1 cellular context compared by ENCODE assay signal in the genomic region with DNA sequence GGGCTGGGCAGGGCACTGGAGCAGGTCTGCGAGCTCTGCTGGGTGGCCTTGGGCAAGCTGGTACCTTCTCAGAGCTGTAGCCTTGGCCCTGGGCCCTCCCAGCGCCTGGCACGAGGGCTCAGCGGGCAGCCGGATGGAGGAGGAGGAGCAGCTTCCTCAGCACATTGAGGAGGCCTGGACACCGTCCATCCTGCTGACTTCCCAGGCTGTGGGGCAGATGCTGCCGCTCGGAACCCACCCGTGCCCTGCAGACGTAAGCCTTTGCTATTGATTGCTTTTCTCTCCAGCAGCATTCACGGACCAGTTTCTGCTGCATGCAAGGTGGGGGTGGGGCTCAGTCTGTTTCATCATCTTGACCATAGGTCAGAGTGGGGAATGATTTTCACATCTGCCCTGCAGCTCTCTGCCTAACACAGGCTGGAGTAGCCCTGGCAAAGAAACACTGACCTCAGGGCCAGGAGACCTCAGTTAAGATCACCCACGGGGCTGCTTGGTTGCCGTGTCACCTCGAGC.
TF ChIP-seq lines count a peak whose summit lies in the region.

No MANE protein-coding gene starts in this region.

TF ChIP-seq in HepG2, 621 proteins besides CTCF, POLR2A, EP300 and RAD21 (continued from another document and continues in another):
- TF ChIP-seq SMARCE1 (IDR thresholded peaks at IDR 0.05; ENCODE audit: borderline replicate concordance) (no peak), ARHGAP35 (CRISPR knock-in tag; IDR thresholded peaks at IDR 0.05; ENCODE audit: borderline replicate concordance) (no peak), CEBPB (IDR thresholded peaks at IDR 0.05; ENCODE audit: borderline replicate concordance, low read depth, low read length) (peak; percentile 79), ATRX (CRISPR knock-in tag; IDR thresholded peaks at IDR 0.05; ENCODE audit: borderline replicate concordance) (no peak), HDAC6 (IDR thresholded peaks at IDR 0.05; ENCODE audit: low read depth, low read length) (no peak), SP2 (CRISPR knock-in tag; IDR thresholded peaks at IDR 0.05) (0 out of 2 replicates have a peak, but pooled peaks have one; percentile 20), ZNF678 (CRISPR knock-in tag; IDR thresholded peaks at IDR 0.05) (no peak), PRMT3 (CRISPR knock-in tag; IDR thresholded peaks at IDR 0.05; ENCODE audit: borderline replicate concordance, low read depth) (no peak), RAD51 (IDR thresholded peaks at IDR 0.05; ENCODE audit: borderline replicate concordance) (no peak), HOMEZ (CRISPR knock-in tag; IDR thresholded peaks at IDR 0.05; ENCODE audit: low read depth) (peak; percentile 46; the same call in 1 of the 2 replicates), NR2F6 (IDR thresholded peaks at IDR 0.05) (peak; percentile 61; the same call in 1 of the 2 replicates), NR2F6 (CRISPR knock-in tag; IDR thresholded peaks at IDR 0.05) (peak; percentile 77), ZFP36 (IDR thresholded peaks at IDR 0.05; ENCODE audit: borderline replicate concordance, low read depth, low read length, partially characterized antibody) (no peak), FUBP1 (CRISPR knock-in tag; IDR thresholded peaks at IDR 0.05; ENCODE audit: borderline replicate concordance) (no peak), FLYWCH1 (CRISPR knock-in tag; IDR thresholded peaks at IDR 0.05) (no peak), SRSF9 (IDR thresholded peaks at IDR 0.05; ENCODE audit: borderline replicate concordance, insufficient read depth, low read depth, low read length, poor library complexity, severe bottlenecking) (no peak), ZNF180 (CRISPR knock-in tag; IDR thresholded peaks at IDR 0.05; ENCODE audit: borderline replicate concordance, low read depth) (no peak), NR3C1 (CRISPR knock-in tag; IDR thresholded peaks at IDR 0.05) (no peak), ZNF563 (CRISPR knock-in tag; IDR thresholded peaks at IDR 0.05) (peak; percentile 57; the same call in 1 of the 2 replicates), ZNF891 (CRISPR knock-in tag; IDR thresholded peaks at IDR 0.05) (0 out of 2 replicates have a peak, but pooled peaks have one; percentile 25), SALL1 (CRISPR knock-in tag; IDR thresholded peaks at IDR 0.05) (peak; percentile 79), AHDC1 (CRISPR knock-in tag; IDR thresholded peaks at IDR 0.05; ENCODE audit: borderline replicate concordance) (no peak), SP140L (CRISPR knock-in tag; IDR thresholded peaks at IDR 0.05; ENCODE audit: borderline replicate concordance) (no peak), HOXA9 (CRISPR knock-in tag; IDR thresholded peaks at IDR 0.05; ENCODE audit: borderline replicate concordance) (no peak), ZNF142 (CRISPR knock-in tag; IDR thresholded peaks at IDR 0.05) (no peak), ZNF33B (CRISPR knock-in tag; IDR thresholded peaks at IDR 0.05) (no peak), ZNF740 (CRISPR knock-in tag; IDR thresholded peaks at IDR 0.05) (0 out of 2 replicates have a peak, but pooled peaks have one; percentile 16), ZNF75D (CRISPR knock-in tag; IDR thresholded peaks at IDR 0.05; ENCODE audit: borderline replicate concordance) (no peak), ZNF790 (CRISPR knock-in tag; IDR thresholded peaks at IDR 0.05; ENCODE audit: borderline replicate concordance) (no peak), ZNF619 (CRISPR knock-in tag; IDR thresholded peaks at IDR 0.05) (no peak), HDAC2 (CRISPR knock-in tag; IDR thresholded peaks at IDR 0.05) (peak; percentile 36; the same call in 1 of the 2 replicates), ZNF263 (CRISPR knock-in tag; IDR thresholded peaks at IDR 0.05) (no peak; the same call in 1 of the 2 replicates), ZNF652 (CRISPR knock-in tag; IDR thresholded peaks at IDR 0.05; ENCODE audit: borderline replicate concordance, low read depth) (no peak), SOX6 (IDR thresholded peaks at IDR 0.05) (no peak), SOX6 (CRISPR knock-in tag; IDR thresholded peaks at IDR 0.05) (peak; percentile 22; the same call in 1 of the 2 replicates)
- TF ChIP-seq, protein P1, sequence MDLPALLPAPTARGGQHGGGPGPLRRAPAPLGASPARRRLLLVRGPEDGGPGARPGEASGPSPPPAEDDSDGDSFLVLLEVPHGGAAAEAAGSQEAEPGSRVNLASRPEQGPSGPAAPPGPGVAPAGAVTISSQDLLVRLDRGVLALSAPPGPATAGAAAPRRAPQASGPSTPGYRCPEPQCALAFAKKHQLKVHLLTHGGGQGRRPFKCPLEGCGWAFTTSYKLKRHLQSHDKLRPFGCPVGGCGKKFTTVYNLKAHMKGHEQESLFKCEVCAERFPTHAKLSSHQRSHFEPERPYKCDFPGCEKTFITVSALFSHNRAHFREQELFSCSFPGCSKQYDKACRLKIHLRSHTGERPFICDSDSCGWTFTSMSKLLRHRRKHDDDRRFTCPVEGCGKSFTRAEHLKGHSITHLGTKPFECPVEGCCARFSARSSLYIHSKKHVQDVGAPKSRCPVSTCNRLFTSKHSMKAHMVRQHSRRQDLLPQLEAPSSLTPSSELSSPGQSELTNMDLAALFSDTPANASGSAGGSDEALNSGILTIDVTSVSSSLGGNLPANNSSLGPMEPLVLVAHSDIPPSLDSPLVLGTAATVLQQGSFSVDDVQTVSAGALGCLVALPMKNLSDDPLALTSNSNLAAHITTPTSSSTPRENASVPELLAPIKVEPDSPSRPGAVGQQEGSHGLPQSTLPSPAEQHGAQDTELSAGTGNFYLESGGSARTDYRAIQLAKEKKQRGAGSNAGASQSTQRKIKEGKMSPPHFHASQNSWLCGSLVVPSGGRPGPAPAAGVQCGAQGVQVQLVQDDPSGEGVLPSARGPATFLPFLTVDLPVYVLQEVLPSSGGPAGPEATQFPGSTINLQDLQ (CRISPR knock-in tag; IDR thresholded peaks at IDR 0.05): no peak
- TF ChIP-seq, protein P2, sequence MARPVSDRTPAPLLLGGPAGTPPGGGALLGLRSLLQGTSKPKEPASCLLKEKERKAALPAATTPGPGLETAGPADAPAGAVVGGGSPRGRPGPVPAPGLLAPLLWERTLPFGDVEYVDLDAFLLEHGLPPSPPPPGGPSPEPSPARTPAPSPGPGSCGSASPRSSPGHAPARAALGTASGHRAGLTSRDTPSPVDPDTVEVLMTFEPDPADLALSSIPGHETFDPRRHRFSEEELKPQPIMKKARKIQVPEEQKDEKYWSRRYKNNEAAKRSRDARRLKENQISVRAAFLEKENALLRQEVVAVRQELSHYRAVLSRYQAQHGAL (CRISPR knock-in tag; IDR thresholded peaks at IDR 0.05; ENCODE audit: not compliant biosample characterization): no peak
- TF ChIP-seq, protein P3, sequence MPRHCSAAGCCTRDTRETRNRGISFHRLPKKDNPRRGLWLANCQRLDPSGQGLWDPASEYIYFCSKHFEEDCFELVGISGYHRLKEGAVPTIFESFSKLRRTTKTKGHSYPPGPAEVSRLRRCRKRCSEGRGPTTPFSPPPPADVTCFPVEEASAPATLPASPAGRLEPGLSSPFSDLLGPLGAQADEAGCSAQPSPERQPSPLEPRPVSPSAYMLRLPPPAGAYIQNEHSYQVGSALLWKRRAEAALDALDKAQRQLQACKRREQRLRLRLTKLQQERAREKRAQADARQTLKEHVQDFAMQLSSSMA (CRISPR knock-in tag; IDR thresholded peaks at IDR 0.05): 0 out of 2 replicates have a peak, but pooled peaks have one; percentile 24
